Comparison of ENCODE assay signal across 9 cellular contexts in genomic region chr5:10351882-10352395, GRCh38.
DNase-seq lines count a peak whose midpoint lies in the region; ATAC-seq and TF ChIP-seq lines count a peak whose summit lies in the region.
"Had no signal": no experiment of that assay in that cellular context is flagged by ENCODE, and none has a peak within 500 bp of the region (broad histone marks: within the 10 kb centered on the region; RNA-seq: fewer than 3 reads in every experiment).

No MANE protein-coding gene starts in this region.

- H3K4me1 ChIP-seq in DND-41 (ENCODE audit: insufficient read depth, low read length) (peaks cover 25% of the 10 kb centered on the region), MM.1S (ENCODE audit: low read length) (peaks cover 9% of the 10 kb centered on the region; the same call in 1 of the 2 replicates), neutrophil (ENCODE audit: control insufficient read depth in 1 of 2, insufficient read depth in 1 of 2, low read depth in 1 of 2, low read length in 1 of 2) (peaks cover 30 to 48% of the 10 kb centered on the region in 2 experiments)

- H3K4me2 ChIP-seq in DND-41 (ENCODE audit: insufficient read depth, low read length) (peak overlapping the region; percentile 88; the same call in 1 of the 2 replicates), MM.1S (ENCODE audit: low read depth, low read length) (peak overlapping the region; percentile 75; the same call in 1 of the 2 replicates)

- H3K9ac ChIP-seq in DND-41 (ENCODE audit: low read depth, low read length) (no peak overlapping the region), MM.1S (ENCODE audit: low read length) (no peak overlapping the region)

- H3K4me3 ChIP-seq in DND-41 (ENCODE audit: low read depth in 1 of 2, low read length in 2 of 2) (no peak overlapping the region), MM.1S (ENCODE audit: low read length) (no peak overlapping the region), neutrophil (ENCODE audit: low read depth in 1 of 2, low read length in 1 of 2) (no peak overlapping the region)

- H3K9me3 ChIP-seq in DND-41 (ENCODE audit: insufficient read depth, low read length, severe bottlenecking) (no peaks in the 10 kb centered on the region), MM.1S (replicated peaks; ENCODE audit: insufficient read depth, low read length) (no peaks in the 10 kb centered on the region), neutrophil (no peaks in the 10 kb centered on the region)

- H3K9me2 ChIP-seq in MM.1S (replicated peaks; ENCODE audit: insufficient read depth, low read length), result no peaks in the 10 kb centered on the region

- DNase-seq in DND-41, result no peak
- DNase-seq in MM.1S, result no peak
- DNase-seq in HCEC 1CT, result no peak
- no peak for DNase-seq in cerebellar nuclear complex (lab: John Stamatoyannopoulos, UW)
- DNase-seq in AG20443 (ENCODE audit: low spot score), result no peak
- DNase-seq: activated gamma-delta T cell treated with Interleukin-2 at 50 U/mL for 16 hours had no signal

- H2AFZ ChIP-seq in DND-41 (ENCODE audit: low read depth, low read length), result no peak overlapping the region
- no peak overlapping the region for H2AFZ ChIP-seq in MM.1S (ENCODE audit: low read length)

- H4K20me1 ChIP-seq in DND-41 (ENCODE audit: insufficient read depth, low read length), result peaks cover 24% of the 10 kb centered on the region; the same call in 1 of the 2 replicates
- H4K20me1 ChIP-seq in MM.1S (ENCODE audit: insufficient read depth, low read length), result peaks cover 9% of the 10 kb centered on the region

- H3K79me2 ChIP-seq in DND-41 (ENCODE audit: insufficient read depth, low read length) (peaks cover 44% of the 10 kb centered on the region), MM.1S (ENCODE audit: low read length) (peaks cover 36% of the 10 kb centered on the region)

- H3K36me3 ChIP-seq in DND-41 (ENCODE audit: insufficient read depth, low read length), result peaks cover 2% of the 10 kb centered on the region; the same call in 1 of the 2 replicates
- no peaks in the 10 kb centered on the region for H3K36me3 ChIP-seq in MM.1S (replicated peaks; ENCODE audit: insufficient read depth, low read length)
- no peaks in the 10 kb centered on the region for H3K36me3 ChIP-seq in neutrophil

- no peak for TF ChIP-seq CTCF in DND-41 (IDR thresholded peaks at IDR 0.05; ENCODE audit: borderline replicate concordance, extremely low read depth, low read length, poor library complexity, severe bottlenecking)
- no peak for TF ChIP-seq CTCF in MM.1S (IDR thresholded peaks at IDR 0.05; ENCODE audit: low read length)
- TF ChIP-seq CTCF in neutrophil (IDR thresholded peaks at IDR 0.05), result no peak

- H3K27ac ChIP-seq in DND-41 (ENCODE audit: low read length), result no peak overlapping the region
- peak overlapping the region; percentile 99; the same call in 1 of the 2 replicates for H3K27ac ChIP-seq in MM.1S (ENCODE audit: low read length)
- H3K27ac ChIP-seq in cingulate gyrus (ENCODE audit: low read depth, low read length), result peak overlapping the region; percentile 5
- H3K27ac ChIP-seq in neutrophil, result peak overlapping the region; percentile 93

- no peak for ATAC-seq in DND-41 (ENCODE audit: insufficient read depth, low read depth)
- no peak for ATAC-seq in GM18907 (IDR thresholded peaks at IDR 0.05; ENCODE audit: unreplicated experiment)

- H3K27me3 ChIP-seq in DND-41 (ENCODE audit: insufficient read depth, low read length, poor library complexity) (no peaks in the 10 kb centered on the region), MM.1S (replicated peaks; ENCODE audit: insufficient read depth, low read length) (no peaks in the 10 kb centered on the region), neutrophil (no peaks in the 10 kb centered on the region)

- H3F3A ChIP-seq in MM.1S (ENCODE audit: insufficient read depth, low read length), result peaks cover 21% of the 10 kb centered on the region
